8 cellular contexts compared by ENCODE assay signal in genomic region chr7:20330176-20330796, GRCh38. TPM values are rescaled to one million over a fixed set of nuclear protein-coding genes. Genes with fewer than 3 reads are reported as not detected.
DNase-seq lines count a peak whose midpoint lies in the region; ATAC-seq and TF ChIP-seq lines count a peak whose summit lies in the region.

No MANE protein-coding gene starts in this region.

- H3K4me3 ChIP-seq in PC-3 (ENCODE audit: low read length) (peak overlapping the region; percentile 89), right atrium auricular region (peak overlapping the region; percentile 48 to 63)

- H4K20me1 ChIP-seq in PC-3 (ENCODE audit: low read length): no peaks in the 10 kb centered on the region

- H2AFZ ChIP-seq in PC-3 (ENCODE audit: low read length): peak overlapping the region; percentile 88

- H3K27ac ChIP-seq in PC-3 (ENCODE audit: low read length) (peak overlapping the region; percentile 85), right atrium auricular region (peak overlapping the region; percentile 72 to 83)

- H3F3A ChIP-seq in PC-3 (ENCODE audit: low read length, unreplicated experiment): no peaks in the 10 kb centered on the region

- H3K4me2 ChIP-seq in PC-3 (ENCODE audit: low read length): peak overlapping the region; percentile 99

- peak; percentile 34 for ATAC-seq in GM19468 (IDR thresholded peaks at IDR 0.05; ENCODE audit: extremely low read depth, unreplicated experiment)
- ATAC-seq in HG03571 (IDR thresholded peaks at IDR 0.05; ENCODE audit: unreplicated experiment): peak; percentile 50
- peak; percentile 67 for ATAC-seq in PC-3

- CTCF ChIA-PET in PC-3 (lab: Charles Lee): interaction anchor here (0.5 to 1.9 kb wide), 7 partner anchors 22 to 617 kb away, joined by 4 to 15 read pairs (median 5); no protein-coding TSS in a partner anchor

- TF ChIP-seq CTCF in PC-3 (conservative IDR thresholded peaks at IDR 0.05; ENCODE audit: low read depth, low read length) (no peak), right atrium auricular region (IDR thresholded peaks at IDR 0.05) (no peak)

- H3K79me2 ChIP-seq in PC-3 (ENCODE audit: low read length): peaks cover 38% of the 10 kb centered on the region

- BruUV-seq in PC-3 (replicated peaks; lab: Mats Ljungman, UMichigan): no TSS peak

- H3K27me3 ChIP-seq in PC-3 (ENCODE audit: low read length) (no peaks in the 10 kb centered on the region), right atrium auricular region (no peaks in the 10 kb centered on the region)

- intact Hi-C loops in PC-3 (cut with micrococcal nuclease): loop anchor here (1.0 to 5.0 kb wide), 5 partner anchors 22 to 318 kb away; no protein-coding TSS in a partner anchor
- intact Hi-C loops in posterior vena cava (cut with DNase I): no loop called here

- peak overlapping the region; percentile 81 for H3K9ac ChIP-seq in PC-3 (ENCODE audit: low read length)

- no peaks in the 10 kb centered on the region for H3K9me3 ChIP-seq in PC-3 (ENCODE audit: low read length)
- no peaks in the 10 kb centered on the region for H3K9me3 ChIP-seq in right atrium auricular region

- POLR2A ChIA-PET in PC-3 (lab: Charles Lee; ENCODE audit: unreplicated experiment): interaction anchor here (0.5 to 1.0 kb wide), 7 partner anchors 14 to 357 kb away, joined by 3 to 12 read pairs (median 3); no protein-coding TSS in a partner anchor

- H3K9me2 ChIP-seq in PC-3 (replicated peaks; ENCODE audit: low read length): no peaks in the 10 kb centered on the region

- peaks cover 26% of the 10 kb centered on the region for H3K4me1 ChIP-seq in PC-3 (ENCODE audit: insufficient read depth, low read length)
- H3K4me1 ChIP-seq in right atrium auricular region: peaks cover 0 to 3% of the 10 kb centered on the region in 2 donors

- H3K36me3 ChIP-seq in PC-3 (ENCODE audit: low read depth, low read length) (no peaks in the 10 kb centered on the region), right atrium auricular region (no peaks in the 10 kb centered on the region)

- DNase-seq in DMS153 treated with DMSO at 0.1 percent for 48 hours (lab: John Stamatoyannopoulos, UW; ENCODE audit: unreplicated experiment) (peak; percentile 87), PC-3 (peak; percentile 79), amniotic stem cell (lab: John Stamatoyannopoulos, UW) (peak; percentile 95), right atrium auricular region (ENCODE audit: low spot score) (peak; percentile 84), posterior vena cava (ENCODE audit: low spot score) (peak; percentile 95), epidermal melanocyte (ENCODE audit: insufficient read length, low spot score) (no peak)

RNA-seq across cellular contexts. Expression of gene ITGB8, which starts 0.4 kb away (rescaled TPM):
- total RNA-seq in PC-3 (2014; rRNA removed) (13.9 and 14.0 TPM in 2 replicates), right atrium auricular region (1 to 10 TPM; 4.9 to 8.6 TPM), posterior vena cava (10 to 100 TPM; 12.8 to 13.6 TPM)
